Comparison of ENCODE assay signal across 11 cellular contexts in genomic region chrX:93874554-93874953, GRCh38.
DNase-seq lines count a peak whose midpoint lies in the region; ATAC-seq and TF ChIP-seq lines count a peak whose summit lies in the region.
"Had no signal": no experiment of that assay in that cellular context is flagged by ENCODE, and none has a peak within 500 bp of the region (broad histone marks: within the 10 kb centered on the region; RNA-seq: fewer than 3 reads in every experiment).

No MANE protein-coding gene starts in this region.

- H3K27me3 ChIP-seq in DND-41 (ENCODE audit: insufficient read depth, low read length, poor library complexity): no peaks in the 10 kb centered on the region
- no peaks in the 10 kb centered on the region for H3K27me3 ChIP-seq in KMS-11 (ENCODE audit: insufficient read depth, low read depth)
- no peaks in the 10 kb centered on the region for H3K27me3 ChIP-seq in mesendoderm (ENCODE audit: insufficient read depth, low read length, poor library complexity)
- H3K27me3 ChIP-seq: SJSA1 had no signal

- H3K9me3 Mint-ChIP-seq in activated CD4-positive, alpha-beta T cell treated with anti-CD3 and anti-CD28 coated beads for 36 hours (ENCODE audit: low read depth): peaks cover 5% of the 10 kb centered on the region

- no peak overlapping the region for H4K5ac ChIP-seq in mesendoderm (ENCODE audit: low read length)

- H3K79me2 ChIP-seq in DND-41 (ENCODE audit: insufficient read depth, low read length) (no peaks in the 10 kb centered on the region), KMS-11 (ENCODE audit: insufficient read depth, low read depth) (no peaks in the 10 kb centered on the region), mesendoderm (ENCODE audit: control insufficient read depth, insufficient read depth, low read length) (no peaks in the 10 kb centered on the region)
- H3K79me2 ChIP-seq: parathyroid adenoma had no signal

- H3K36me3 ChIP-seq in DND-41 (ENCODE audit: insufficient read depth, low read length) (no peaks in the 10 kb centered on the region), KMS-11 (ENCODE audit: insufficient read depth) (no peaks in the 10 kb centered on the region), mesendoderm (ENCODE audit: control insufficient read depth, insufficient read depth, low read length) (no peaks in the 10 kb centered on the region)
- H3K36me3 ChIP-seq: SJSA1 had no signal

- no peak overlapping the region for H3K4ac ChIP-seq in mesendoderm (ENCODE audit: low read depth, low read length)

- H3K27ac Mint-ChIP-seq in activated CD4-positive, alpha-beta T cell treated with anti-CD3 and anti-CD28 coated beads for 36 hours: no peak overlapping the region

- no peaks in the 10 kb centered on the region for H4K20me1 ChIP-seq in DND-41 (ENCODE audit: insufficient read depth, low read length)
- H4K20me1 ChIP-seq in KMS-11 (ENCODE audit: insufficient read depth): no peaks in the 10 kb centered on the region

- no peak overlapping the region for H2BK15ac ChIP-seq in mesendoderm (replicated peaks; ENCODE audit: low read depth)

- H2AK5ac ChIP-seq in mesendoderm (ENCODE audit: low read length): no peak overlapping the region

- no peak overlapping the region for H3K23ac ChIP-seq in mesendoderm (ENCODE audit: low read length)

- in situ Hi-C loops in astrocyte of the spinal cord (cut with HindIII; ENCODE audit: low sequenced_read_pairs): no loop called here

- H4K8ac ChIP-seq in mesendoderm (ENCODE audit: low read depth, low read length): no peak overlapping the region

- H3K79me1 ChIP-seq in mesendoderm (ENCODE audit: low read length): no peaks in the 10 kb centered on the region

- POLR2A ChIA-PET in activated CD4-positive, alpha-beta T cell treated with anti-CD3 and anti-CD28 coated beads for 36 hours (lab: Charles Lee): no interaction called here

- WGBS in mesendoderm (ENCODE audit: extremely low coverage, insufficient coverage, low lambda C conversion rate): no CpG with 5 or more reads among the region's 4 CpGs

- H2AFZ ChIP-seq in DND-41 (ENCODE audit: low read depth, low read length): no peak overlapping the region
- no peak overlapping the region for H2AFZ ChIP-seq in KMS-11 (ENCODE audit: low read depth)
- H2AFZ ChIP-seq: parathyroid adenoma had no signal

- H3K27me3 Mint-ChIP-seq in activated CD4-positive, alpha-beta T cell treated with anti-CD3 and anti-CD28 coated beads for 36 hours: no peaks in the 10 kb centered on the region
- H3K27me3 Mint-ChIP-seq: central memory CD8-positive, alpha-beta T cell had no signal

- intact Hi-C loops in activated CD4-positive, alpha-beta T cell treated with anti-CD3 and anti-CD28 coated beads for 36 hours (cut with DNase I, micrococcal nuclease): loop anchor here in 1 of 2 experiments (10.0 kb wide), 2 partner anchors 180 to 1200 kb away; no protein-coding TSS in a partner anchor

- H3K4me1 ChIP-seq in DND-41 (ENCODE audit: insufficient read depth, low read length) (no peaks in the 10 kb centered on the region), KMS-11 (ENCODE audit: low read depth, poor library complexity, severe bottlenecking) (no peaks in the 10 kb centered on the region), mesendoderm (ENCODE audit: control insufficient read depth, low read depth, low read length) (no peaks in the 10 kb centered on the region)
- H3K4me1 ChIP-seq: parathyroid adenoma, SJSA1 had no signal

- TF ChIP-seq CTCF in DND-41 (IDR thresholded peaks at IDR 0.05; ENCODE audit: borderline replicate concordance, extremely low read depth, low read length, poor library complexity, severe bottlenecking) (peak; percentile 40), KMS-11 (conservative IDR thresholded peaks at IDR 0.05; ENCODE audit: low read depth, low read length) (peak; percentile 67), astrocyte of the spinal cord (IDR thresholded peaks at IDR 0.05; ENCODE audit: low read depth, low read length) (peak; percentile 17)

- H3K4me3 ChIP-seq in DND-41 (ENCODE audit: low read depth in 1 of 2, low read length in 2 of 2): no peak overlapping the region
- no peak overlapping the region for H3K4me3 ChIP-seq in KMS-11 (IDR thresholded peaks at IDR 0.05; ENCODE audit: insufficient read depth, low read depth, low read length)
- H3K4me3 ChIP-seq in astrocyte of the spinal cord (ENCODE audit: low read depth, low read length): no peak overlapping the region
- H3K4me3 ChIP-seq in mesendoderm (ENCODE audit: low read length): no peak overlapping the region
- H3K4me3 ChIP-seq: SJSA1 had no signal

- H2BK5ac ChIP-seq in mesendoderm (ENCODE audit: low read length): no peak overlapping the region

- H3K9ac ChIP-seq in DND-41 (ENCODE audit: low read depth, low read length): no peak overlapping the region
- no peak overlapping the region for H3K9ac ChIP-seq in KMS-11
- no peak overlapping the region for H3K9ac ChIP-seq in mesendoderm (ENCODE audit: low read length)
- H3K9ac ChIP-seq: parathyroid adenoma had no signal

- DNase-seq in DND-41: no peak
- no peak for DNase-seq in astrocyte of the spinal cord (ENCODE audit: low read depth, low spot score)
- DNase-seq in mesendoderm: peak; percentile 45
- no peak for DNase-seq in activated CD4-positive, alpha-beta T cell treated with anti-CD3 and anti-CD28 coated beads for 48 hours
- no peak for DNase-seq in activated CD4-positive, alpha-beta T cell treated with anti-CD3 and anti-CD28 coated beads for 36 hours
- no peak for DNase-seq in COLO668 (lab: John Stamatoyannopoulos, UW; ENCODE audit: unreplicated experiment)

- no peaks in the 10 kb centered on the region for H3K36me3 Mint-ChIP-seq in activated CD4-positive, alpha-beta T cell treated with anti-CD3 and anti-CD28 coated beads for 36 hours (ENCODE audit: low read depth)

- H3K27ac ChIP-seq in DND-41 (ENCODE audit: low read length): no peak overlapping the region
- no peak overlapping the region for H3K27ac ChIP-seq in KMS-11
- no peak overlapping the region for H3K27ac ChIP-seq in mesendoderm (ENCODE audit: low read depth, low read length)
- H3K27ac ChIP-seq: parathyroid adenoma, SJSA1 had no signal

- H2BK120ac ChIP-seq in mesendoderm (ENCODE audit: low read depth, low read length): no peak overlapping the region

- H3K18ac ChIP-seq in mesendoderm (ENCODE audit: low read length): no peak overlapping the region

- CTCF ChIA-PET in activated CD4-positive, alpha-beta T cell treated with anti-CD3 and anti-CD28 coated beads for 36 hours (lab: Charles Lee): no interaction called here

- no peak overlapping the region for H3K56ac ChIP-seq in mesendoderm (ENCODE audit: low read length)

- H3K4me2 ChIP-seq in DND-41 (ENCODE audit: insufficient read depth, low read length) (no peak overlapping the region), KMS-11 (no peak overlapping the region), mesendoderm (ENCODE audit: low read length) (no peak overlapping the region)

- H3K4me1 Mint-ChIP-seq in activated CD4-positive, alpha-beta T cell treated with anti-CD3 and anti-CD28 coated beads for 36 hours: no peaks in the 10 kb centered on the region
- H3K4me1 Mint-ChIP-seq: central memory CD8-positive, alpha-beta T cell had no signal

- no peaks in the 10 kb centered on the region for H3K9me3 ChIP-seq in DND-41 (ENCODE audit: insufficient read depth, low read length, severe bottlenecking)
- H3K9me3 ChIP-seq: SJSA1 had no signal

- H3K4me3 Mint-ChIP-seq in activated CD4-positive, alpha-beta T cell treated with anti-CD3 and anti-CD28 coated beads for 36 hours: no peak overlapping the region
- H3K4me3 Mint-ChIP-seq: central memory CD8-positive, alpha-beta T cell had no signal

- ATAC-seq in DND-41 (ENCODE audit: insufficient read depth, low read depth) (no peak), GM19455 (IDR thresholded peaks at IDR 0.05; ENCODE audit: unreplicated experiment) (no peak)
- no peak for ATAC-seq in activated CD4-positive, alpha-beta T cell treated with anti-CD3 and anti-CD28 coated beads for 36 hours

Comparison
In these comparisons a context has a peak if more than half of its experiments do, and no peak if none do; other contexts are left out.
1. CTCF ChIP-seq: peak in every context shown above with its lines; median percentile 67 in KMS-11; 40 in DND-41; 17 in astrocyte of the spinal cord.